Comparison of ENCODE assay signal across 1 cellular context in the genomic region with DNA sequence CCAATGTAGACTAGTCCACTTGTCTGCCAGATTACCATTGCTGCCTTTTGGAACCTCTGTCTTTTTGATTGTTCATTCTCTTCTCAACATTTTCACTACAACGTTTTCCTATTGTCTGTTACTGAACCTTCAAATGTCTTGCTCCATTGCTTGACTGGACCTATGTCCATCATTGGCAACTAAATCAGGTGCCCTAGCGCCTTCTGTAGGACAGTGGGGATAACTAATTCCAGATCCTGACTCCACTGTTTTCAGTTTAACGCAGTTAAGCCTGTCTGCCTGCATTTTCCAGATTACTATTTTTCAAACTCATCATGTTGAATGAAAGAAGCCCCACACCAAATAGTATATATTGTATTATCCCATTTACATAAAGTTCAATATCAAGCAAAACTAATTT.
TF ChIP-seq lines count a peak whose summit lies in the region.

No MANE protein-coding gene starts in this region.

TF ChIP-seq in H1, 55 proteins besides CTCF, POLR2A, EP300 and RAD21:
- TF ChIP-seq GTF2F1 (IDR thresholded peaks at IDR 0.05; ENCODE audit: borderline replicate concordance, low read depth, low read length) (no peak), POU5F1 (IDR thresholded peaks at IDR 0.05; ENCODE audit: low read depth, low read length) (no peak), EZH2 (IDR thresholded peaks at IDR 0.05; ENCODE audit: low read depth, low read length, severe bottlenecking) (no peak), RBBP5 (IDR thresholded peaks at IDR 0.05; ENCODE audit: borderline replicate concordance, low read depth, low read length) (no peak), TEAD4 (IDR thresholded peaks at IDR 0.05; ENCODE audit: low read depth, low read length) (no peak), CHD1 (IDR thresholded peaks at IDR 0.05; ENCODE audit: low read depth, low read length) (no peak), BACH1 (IDR thresholded peaks at IDR 0.05; ENCODE audit: low read length) (no peak), SAP30 (IDR thresholded peaks at IDR 0.05; ENCODE audit: insufficient read depth, insufficient replicate concordance, low read length) (no peak), CHD7 (IDR thresholded peaks at IDR 0.05; ENCODE audit: insufficient replicate concordance, low read length) (no peak), CHD2 (IDR thresholded peaks at IDR 0.05; ENCODE audit: low read length) (no peak), CEBPB (IDR thresholded peaks at IDR 0.05; ENCODE audit: low read depth, low read length) (no peak)
- TF ChIP-seq, protein P1, sequence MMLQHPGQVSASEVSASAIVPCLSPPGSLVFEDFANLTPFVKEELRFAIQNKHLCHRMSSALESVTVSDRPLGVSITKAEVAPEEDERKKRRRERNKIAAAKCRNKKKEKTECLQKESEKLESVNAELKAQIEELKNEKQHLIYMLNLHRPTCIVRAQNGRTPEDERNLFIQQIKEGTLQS (IDR thresholded peaks at IDR 0.05; ENCODE audit: insufficient read depth, low read depth, low read length) = no peak
TF ChIP-seq in H1: peak in this region for 0.
